12 cellular contexts compared by ENCODE assay signal in the genomic region with DNA sequence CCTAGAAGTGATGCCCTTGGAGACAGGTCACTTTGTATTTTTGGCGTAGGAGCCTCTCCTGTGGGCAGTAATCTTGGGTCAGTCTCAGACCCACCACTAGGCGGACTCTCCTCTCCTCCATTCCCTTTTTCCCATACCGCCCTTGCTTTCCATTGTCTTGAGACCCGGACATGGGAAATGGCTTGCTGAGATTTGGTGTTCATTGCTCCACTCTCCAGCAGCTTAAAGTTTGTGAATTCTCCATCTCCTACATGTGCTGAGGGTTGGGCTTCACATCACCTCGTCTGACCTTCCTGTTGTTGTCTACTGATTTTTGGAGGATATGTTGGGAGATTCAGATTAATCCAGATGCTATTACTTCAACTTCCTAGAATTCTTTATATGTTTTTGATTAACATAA.
DNase-seq lines count a peak whose midpoint lies in the region; ATAC-seq and TF ChIP-seq lines count a peak whose summit lies in the region.
"Had no signal": no experiment of that assay in that cellular context is flagged by ENCODE, and none has a peak within 500 bp of the region (broad histone marks: within the 10 kb centered on the region; RNA-seq: fewer than 3 reads in every experiment).

No MANE protein-coding gene starts in this region.

- H3K4me3 ChIP-seq in A673 (ENCODE audit: low read depth, low read length, poor library complexity, severe bottlenecking) (no peak overlapping the region), GM12875 (ENCODE audit: low read depth, low read length) (no peak overlapping the region), hepatocyte (no peak overlapping the region)
- H3K4me3 ChIP-seq in naive thymus-derived CD4-positive, alpha-beta T cell (ENCODE audit: low read length) = no peak overlapping the region
- H3K4me3 ChIP-seq: lung had no signal

- H4K20me1 ChIP-seq in hepatocyte (ENCODE audit: insufficient read depth, poor library complexity, severe bottlenecking) = no peaks in the 10 kb centered on the region

- 58% methylated on average over 5 of the region's 5 CpGs for WGBS in hepatocyte (ENCODE audit: low lambda C conversion rate, missing lambda C conversion rate)

- no peak overlapping the region for H3K27ac ChIP-seq in A673 (ENCODE audit: low read depth, low read length, poor library complexity, severe bottlenecking)
- H3K27ac ChIP-seq in hepatocyte = no peak overlapping the region
- no peak overlapping the region for H3K27ac ChIP-seq in naive thymus-derived CD4-positive, alpha-beta T cell (ENCODE audit: low read depth, low read length)

- H3K36me3 ChIP-seq in A673 (ENCODE audit: insufficient read depth, low read length, poor library complexity, severe bottlenecking) (no peaks in the 10 kb centered on the region), hepatocyte (replicated peaks; ENCODE audit: insufficient read depth, low read depth) (no peaks in the 10 kb centered on the region)
- H3K36me3 ChIP-seq in naive thymus-derived CD4-positive, alpha-beta T cell (ENCODE audit: control insufficient read depth in 2 of 3, insufficient read depth in 3 of 3, low read length in 3 of 3) = no peaks in the 10 kb centered on the region

- H3K27me3 ChIP-seq in A673 (replicated peaks; ENCODE audit: insufficient read depth, low read depth, low read length, poor library complexity) (peaks cover 19% of the 10 kb centered on the region), hepatocyte (no peaks in the 10 kb centered on the region)
- H3K27me3 ChIP-seq in naive thymus-derived CD4-positive, alpha-beta T cell (ENCODE audit: control insufficient read depth in 2 of 2, insufficient read depth in 2 of 2, low read length in 2 of 2) = no peaks in the 10 kb centered on the region

- no peak overlapping the region for H3K4me2 ChIP-seq in hepatocyte

- intact Hi-C loops in A673 (cut with micrococcal nuclease; ENCODE audit: unreplicated experiment) = no loop called here
- intact Hi-C loops in naive thymus-derived CD4-positive, alpha-beta T cell (cut with micrococcal nuclease) = no loop called here

- no peaks in the 10 kb centered on the region for H3K9me2 ChIP-seq in hepatocyte (replicated peaks; ENCODE audit: insufficient read depth)

- H3K36me3 Mint-ChIP-seq in naive thymus-derived CD4-positive, alpha-beta T cell = peaks cover 0 to 3% (median 0%) of the 10 kb centered on the region in 5 donors
- H3K36me3 Mint-ChIP-seq: brain had no signal

- H3K27ac Mint-ChIP-seq in naive thymus-derived CD4-positive, alpha-beta T cell = no peak overlapping the region
- H3K27ac Mint-ChIP-seq: brain had no signal

- H3K4me3 Mint-ChIP-seq in naive thymus-derived CD4-positive, alpha-beta T cell = no peak overlapping the region
- H3K4me3 Mint-ChIP-seq: brain had no signal

- DNase-seq in A673 (ENCODE audit: low spot score) (peak; percentile 47), RKO (ENCODE audit: low spot score) (peak; percentile 28), hepatocyte (ENCODE audit: low spot score) (no peak), medulla oblongata (ENCODE audit: extremely low spot score) (no peak)
- DNase-seq in naive thymus-derived CD4-positive, alpha-beta T cell = no peak
- no peak for DNase-seq in activated CD4-positive, alpha-beta T cell treated with anti-CD3 and anti-CD28 coated beads for 1 hour
- DNase-seq: DMS79 treated with DMSO at 0.1 percent for 48 hours, NCI-H1694 treated with DMSO at 0.1 percent for 48 hours had no signal

- CTCF ChIA-PET in A673 (lab: Charles Lee) = no interaction called here
- CTCF ChIA-PET in naive thymus-derived CD4-positive, alpha-beta T cell (lab: Charles Lee) = no interaction called here

- peaks cover 0 to 20% (median 10%) of the 10 kb centered on the region in 5 donors for H3K27me3 Mint-ChIP-seq in naive thymus-derived CD4-positive, alpha-beta T cell
- H3K27me3 Mint-ChIP-seq: brain had no signal

- H2AFZ ChIP-seq in hepatocyte = no peak overlapping the region

- TF ChIP-seq CTCF in A673 (conservative IDR thresholded peaks at IDR 0.05; ENCODE audit: low read depth, low read length) (peak; percentile 65), GM12875 (IDR thresholded peaks at IDR 0.05; ENCODE audit: borderline replicate concordance, insufficient read depth, low read depth, low read length) (peak; percentile 54), hepatocyte (IDR thresholded peaks at IDR 0.05; ENCODE audit: poor library complexity) (peak; percentile 24)

- H3K4me1 ChIP-seq in A673 (ENCODE audit: insufficient read depth, low read length, poor library complexity, severe bottlenecking) = no peaks in the 10 kb centered on the region
- no peaks in the 10 kb centered on the region for H3K4me1 ChIP-seq in hepatocyte (ENCODE audit: insufficient read depth)
- no peaks in the 10 kb centered on the region for H3K4me1 ChIP-seq in naive thymus-derived CD4-positive, alpha-beta T cell (ENCODE audit: control insufficient read depth in 2 of 2, insufficient read depth in 2 of 2, low read length in 2 of 2)

- H3K4me1 Mint-ChIP-seq in naive thymus-derived CD4-positive, alpha-beta T cell = no peaks in the 10 kb centered on the region
- H3K4me1 Mint-ChIP-seq: brain had no signal

- ATAC-seq in GM21529 (IDR thresholded peaks at IDR 0.05; ENCODE audit: unreplicated experiment) = no peak
- no peak for ATAC-seq in naive thymus-derived CD4-positive, alpha-beta T cell

- H3K9me3 ChIP-seq in A673 (ENCODE audit: low read depth, low read length, poor library complexity, severe bottlenecking) = no peaks in the 10 kb centered on the region
- H3K9me3 ChIP-seq in hepatocyte (ENCODE audit: low read depth) = no peaks in the 10 kb centered on the region
- no peaks in the 10 kb centered on the region for H3K9me3 ChIP-seq in naive thymus-derived CD4-positive, alpha-beta T cell (ENCODE audit: control insufficient read depth in 2 of 3, low read length in 3 of 3)

- BruUV-seq in A673 (replicated peaks; lab: Mats Ljungman, UMichigan) = no TSS peak

- peaks cover 0 to 3% (median 0%) of the 10 kb centered on the region in 11 donors for H3K9me3 Mint-ChIP-seq in naive thymus-derived CD4-positive, alpha-beta T cell

- H3K79me2 ChIP-seq in hepatocyte = no peaks in the 10 kb centered on the region

- POLR2A ChIA-PET in A673 (lab: Charles Lee; ENCODE audit: low non-redundant PET) = no interaction called here
- POLR2A ChIA-PET in naive thymus-derived CD4-positive, alpha-beta T cell (lab: Charles Lee) = no interaction called here

Comparison
In these comparisons a context has a peak if more than half of its experiments do, and no peak if none do; other contexts are left out.
1. DNase-seq: peak in A673 (single experiment) and RKO (single experiment); none in hepatocyte (single experiment), naive thymus-derived CD4-positive, alpha-beta T cell (0 of 9), medulla oblongata (single experiment) and activated CD4-positive, alpha-beta T cell treated with anti-CD3 and anti-CD28 coated beads for 1 hour (single experiment).
2. Peak in every context shown above with its lines, with median percentiles within 50 percentile points of each other: CTCF ChIP-seq.